8 cellular contexts compared by ENCODE assay signal in genomic region chr1:224329842-224330753, GRCh38.
DNase-seq lines count a peak whose midpoint lies in the region; ATAC-seq lines count a peak whose summit lies in the region.

Gene NVL, minus strand, starts transcription at chr1:224330172. Its CDS starts 45 bp downstream, at chr1:224330127.

- no peaks in the 10 kb centered on the region for H3K9me3 ChIP-seq in BLaER1

- peak; percentile 68 to 91 for DNase-seq in NCI-H526 (lab: John Stamatoyannopoulos, UW)
- peak; percentile 75 to 76 for DNase-seq in activated CD4-positive, alpha-beta T cell treated with anti-CD3 and anti-CD28 coated beads for 4 hours
- DNase-seq in kidney tubule cell (ENCODE audit: low spot score) = peak; percentile 92
- DNase-seq in stimulated activated CD4-positive, alpha-beta T cell treated with anti-CD3 and anti-CD28 coated beads, Interleukin-1b, Interleukin-23, amount 100 ng/mL, for 1 hour (ENCODE audit: low read depth in 2 of 2) = peak; percentile 31 to 58

- ATAC-seq in GM19324 (IDR thresholded peaks at IDR 0.05; ENCODE audit: low FRiP score, unreplicated experiment) (peak; percentile 89), HG03460 (IDR thresholded peaks at IDR 0.05; ENCODE audit: unreplicated experiment) (peak; percentile 82)

- peaks cover 42% of the 10 kb centered on the region for H3K4me1 ChIP-seq in BLaER1

- H3K27ac ChIP-seq in BLaER1 (peak within 1 kb of the TSS; percentile 97), cingulate gyrus (ENCODE audit: low read depth, low read length) (peak within 1 kb of the TSS; percentile 95)

- H3K4me2 ChIP-seq in BLaER1 = peak within 1 kb of the TSS; percentile 81

- peak within 1 kb of the TSS; percentile 81 for H3K4me3 ChIP-seq in BLaER1

- peaks cover 32% of the 10 kb centered on the region for H4K20me1 ChIP-seq in BLaER1

- peaks cover 25% of the 10 kb centered on the region for H3K36me3 ChIP-seq in BLaER1

- H3K9ac ChIP-seq in BLaER1 = peak within 1 kb of the TSS; percentile 93

- H3K27me3 ChIP-seq in BLaER1 = no peaks in the 10 kb centered on the region

Comparison
In these comparisons a context has a peak if more than half of its experiments do, and no peak if none do; other contexts are left out.
1. Peak in every context shown above with its lines: DNase-seq, ATAC-seq, H3K4me3 ChIP-seq and H3K27ac ChIP-seq.